17 cellular contexts compared by ENCODE assay signal in the genomic region with DNA sequence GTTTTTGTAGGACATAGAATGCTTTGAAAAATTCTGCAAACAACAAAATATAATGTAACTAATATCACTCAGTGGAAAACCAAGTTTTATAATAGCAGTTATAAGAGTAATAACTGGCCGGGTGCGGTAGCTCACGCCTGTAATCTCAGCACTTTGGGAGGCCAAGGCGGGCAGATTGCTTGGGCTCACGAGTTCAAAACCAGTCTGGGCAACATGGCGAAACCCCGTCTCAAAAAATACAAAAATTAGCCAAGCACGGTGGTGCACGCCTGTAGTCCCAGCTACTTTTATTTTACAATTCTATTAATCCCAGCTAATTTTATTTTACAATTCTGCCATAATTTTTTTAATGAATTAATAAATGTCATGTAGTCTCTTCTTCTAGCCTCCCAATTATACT. TPM values are rescaled to one million over a fixed set of nuclear protein-coding genes. Genes with fewer than 3 reads are reported as not detected.
DNase-seq lines count a peak whose midpoint lies in the region; ATAC-seq, FAIRE-seq and TF ChIP-seq lines count a peak whose summit lies in the region.
"Had no signal": no experiment of that assay in that cellular context is flagged by ENCODE, and none has a peak within 500 bp of the region (broad histone marks: within the 10 kb centered on the region; RNA-seq: fewer than 3 reads in every experiment).

No MANE protein-coding gene starts in this region.

- peak overlapping the region; percentile 89 for H3K4me3 Mint-ChIP-seq in stimulated activated naive CD8-positive, alpha-beta T cell treated with anti-CD3 and anti-CD28 coated beads, Interleukin-15, Interleukin-2, amounts not matched to agents 100 ng/mL and 50 ng/mL, for 24 hours
- H3K4me3 Mint-ChIP-seq in T-cell: peak overlapping the region; percentile 86 to 91 (median 89)

- TF ChIP-seq EP300 in HepG2 (IDR thresholded peaks at IDR 0.05; ENCODE audit: low read depth in 2 of 2, low read length in 2 of 2) (no peak), HepG2 (CRISPR knock-in tag; IDR thresholded peaks at IDR 0.05; ENCODE audit: borderline replicate concordance) (no peak)

- H3K36me3 Mint-ChIP-seq in stimulated activated naive CD8-positive, alpha-beta T cell treated with anti-CD3 and anti-CD28 coated beads, Interleukin-15, Interleukin-2, amounts not matched to agents 100 ng/mL and 50 ng/mL, for 24 hours (ENCODE audit: low read depth): peaks cover 12% of the 10 kb centered on the region
- H3K36me3 Mint-ChIP-seq in T-cell: peaks cover 5% of the 10 kb centered on the region

- POLR2A ChIA-PET in T-cell (lab: Charles Lee) (interaction anchor here (0.6 to 4.4 kb wide), 10 partner anchors 11 to 47 kb away, joined by 3 to 98 read pairs (median 12); no protein-coding TSS in a partner anchor), HepG2 (lab: Yijun Ruan, JAX) (interaction anchor here (1.2 to 3.7 kb wide), 3 partner anchors 15 to 43 kb away, joined by 3 to 35 read pairs (median 12); no protein-coding TSS in a partner anchor)

- in situ Hi-C loops in HepG2 (cut with HindIII; ENCODE audit: extremely low pct_ligation_motif_present, low pct_unique_long_range_greater_than_20kb): no loop called here

- CTCF ChIA-PET in T-cell (lab: Charles Lee): interaction anchor here in 1 of 2 donors (0.6 to 0.8 kb wide), 3 partner anchors 26 to 194 kb away, joined by 3 to 4 read pairs (median 3); no protein-coding TSS in a partner anchor
- CTCF ChIA-PET in HepG2 (lab: Yijun Ruan, JAX; ENCODE audit: low intra/inter-chr PET ratio, low total read pairs): no interaction called here

- no TSS peak for BruUV-seq in HepG2 (replicated peaks; lab: Mats Ljungman, UMichigan)

- H3K4me2 ChIP-seq in HepG2 (ENCODE audit: low read depth, low read length): peak overlapping the region; percentile 74

- H3K27me3 ChIP-seq in HepG2 (ENCODE audit: control insufficient read depth in 1 of 2, insufficient read depth in 2 of 2, low read length in 2 of 2): no peaks in the 10 kb centered on the region; a peak in 1 of 5 replicates
- H3K27me3 ChIP-seq: BE2C had no signal

- TF ChIP-seq RAD21 in HepG2 (CRISPR knock-in tag; IDR thresholded peaks at IDR 0.05): no peak

- no peaks in the 10 kb centered on the region for H4K20me1 ChIP-seq in HepG2 (ENCODE audit: insufficient read depth, low read length)

- H3K27ac Mint-ChIP-seq in stimulated activated naive CD8-positive, alpha-beta T cell treated with anti-CD3 and anti-CD28 coated beads, Interleukin-15, Interleukin-2, amounts not matched to agents 100 ng/mL and 50 ng/mL, for 24 hours: peak overlapping the region; percentile 87
- H3K27ac Mint-ChIP-seq in T-cell: peak overlapping the region; percentile 86 to 90

- H3K4me1 Mint-ChIP-seq in stimulated activated naive CD8-positive, alpha-beta T cell treated with anti-CD3 and anti-CD28 coated beads, Interleukin-15, Interleukin-2, amounts not matched to agents 100 ng/mL and 50 ng/mL, for 24 hours (ENCODE audit: low read depth): peaks cover 68% of the 10 kb centered on the region
- H3K4me1 Mint-ChIP-seq in T-cell: peaks cover 46 to 56% (median 56%) of the 10 kb centered on the region in 3 donors

- peaks cover 68% of the 10 kb centered on the region for H3K79me2 ChIP-seq in HepG2 (ENCODE audit: insufficient read depth, low read length)

- H3K4me3 ChIP-seq in HepG2 (replicated peaks in 1 of 3; ENCODE audit: insufficient read depth in 1 of 3, low read depth in 2 of 3, low read length in 3 of 3): peak overlapping the region; percentile 80 to 98 (median 88)

- 73% methylated on average over 9 of the region's 9 CpGs for WGBS in HepG2 (ENCODE audit: low lambda C conversion rate)

- FAIRE-seq in HepG2 (lab: Jason Lieb, UNC): no peak
- FAIRE-seq: H1 had no signal

- no peak for DNase-seq in stimulated activated naive CD8-positive, alpha-beta T cell treated with anti-CD3 and anti-CD28 coated beads, Interleukin-15, Interleukin-2, amounts not matched to agents 100 U/mL and 50 U/mL, for 24 hours
- DNase-seq in T-cell: no peak
- no peak for DNase-seq in HepG2 (ENCODE audit: low spot score)
- DNase-seq in NCI-H526 (lab: John Stamatoyannopoulos, UW): no peak
- no peak for DNase-seq in NCI-H187 (lab: John Stamatoyannopoulos, UW)
- DNase-seq: activated CD4-positive, alpha-beta T cell treated with anti-CD3 and anti-CD28 coated beads for 48 hours; aorta; BE2C; effector CD8-positive, alpha-beta T cell; NCI-H146; NCI-H82; stimulated activated CD8-positive, alpha-beta memory T cell treated with anti-CD3 and anti-CD28 coated beads, Interleukin-4, amount 100 ng/mL, for 48 hours had no signal

- no peak for TF ChIP-seq CTCF in HepG2 (CRISPR knock-in tag; IDR thresholded peaks at IDR 0.05)

- ATAC-seq in stimulated activated naive CD8-positive, alpha-beta T cell treated with anti-CD3 and anti-CD28 coated beads, Interleukin-15, Interleukin-2, amounts not matched to agents 100 U/mL and 50 U/mL, for 24 hours: no peak
- no peak for ATAC-seq in T-cell (replicated peaks in 1 of 4)
- no peak for ATAC-seq in HepG2
- no peak for ATAC-seq in HG02798 (IDR thresholded peaks at IDR 0.05; ENCODE audit: poor library complexity, unreplicated experiment)
- ATAC-seq in GM19328 (IDR thresholded peaks at IDR 0.05; ENCODE audit: unreplicated experiment): no peak
- ATAC-seq: SK-N-SH treated with all-trans-retinoic acid at 6 μM for 48 hours had no signal

- no peaks in the 10 kb centered on the region for H3K9me3 ChIP-seq in HepG2 (ENCODE audit: low read length)
- H3K9me3 ChIP-seq: BE2C had no signal

- TF ChIP-seq POLR2A in HepG2 (IDR thresholded peaks at IDR 0.05; ENCODE audit: insufficient read depth in 1 of 2, low read depth in 2 of 2, low read length in 2 of 2): no peak

- H3K27ac ChIP-seq in HepG2 (ENCODE audit: extremely low read length, insufficient read depth, low read length): peak overlapping the region; percentile 87

- intact Hi-C loops in HepG2 (cut with micrococcal nuclease; ENCODE audit: unreplicated experiment): no loop called here

- peaks cover 53% of the 10 kb centered on the region for H3K4me1 ChIP-seq in HepG2 (ENCODE audit: insufficient read depth, low read length)
- H3K4me1 ChIP-seq: BE2C had no signal

- H3K36me3 ChIP-seq in HepG2 (replicated peaks in 1 of 2; ENCODE audit: control insufficient read depth in 1 of 2, insufficient read depth in 2 of 2, low read length in 2 of 2): peaks cover 1 to 2% of the 10 kb centered on the region in 2 experiments; a peak in 1 of 5 replicates
- H3K36me3 ChIP-seq: BE2C had no signal

- no peak overlapping the region for H2AFZ ChIP-seq in HepG2 (ENCODE audit: low read length)

- no peaks in the 10 kb centered on the region for H3K9me3 Mint-ChIP-seq in stimulated activated naive CD8-positive, alpha-beta T cell treated with anti-CD3 and anti-CD28 coated beads, Interleukin-15, Interleukin-2, amounts not matched to agents 100 ng/mL and 50 ng/mL, for 24 hours
- no peaks in the 10 kb centered on the region for H3K9me3 Mint-ChIP-seq in T-cell

- no peaks in the 10 kb centered on the region for H3K27me3 Mint-ChIP-seq in stimulated activated naive CD8-positive, alpha-beta T cell treated with anti-CD3 and anti-CD28 coated beads, Interleukin-15, Interleukin-2, amounts not matched to agents 100 ng/mL and 50 ng/mL, for 24 hours
- no peaks in the 10 kb centered on the region for H3K27me3 Mint-ChIP-seq in T-cell

- peak overlapping the region; percentile 94; the same call in 1 of the 2 replicates for H3K9ac ChIP-seq in HepG2 (ENCODE audit: insufficient read depth, low read depth, low read length)

TF ChIP-seq in HepG2, 621 proteins besides CTCF, POLR2A, EP300 and RAD21:
- TF ChIP-seq ELF4 (CRISPR knock-in tag; IDR thresholded peaks at IDR 0.05; ENCODE audit: borderline replicate concordance) (0 out of 2 replicates have a peak, but pooled peaks have one; percentile 25), ZNF17 (CRISPR knock-in tag; IDR thresholded peaks at IDR 0.05) (no peak), ZFY (CRISPR knock-in tag; IDR thresholded peaks at IDR 0.05) (0 out of 2 replicates have a peak, but pooled peaks have one; percentile 24), ZBTB38 (CRISPR knock-in tag; IDR thresholded peaks at IDR 0.05) (peak; percentile 88)

RNA-seq across cellular contexts. Expression of gene DENND4A, which starts 2.3 kb away (rescaled TPM):
- 10 to 100 TPM; 49.7 to 76.3 (median 57.1) TPM for total RNA-seq in T-cell
- 13.2 and 21.1 TPM in 2 replicates for total RNA-seq in HepG2 (2016; rRNA removed; fragmentation: Illumina TruSeq; extraction: Trizol)
- total RNA-seq in HepG2 (2016; cell fraction: cytosol; rRNA removed; fragmentation: Illumina TruSeq; extraction: Trizol; ENCODE audit: low read depth): 20.3 and 21.2 TPM in 2 replicates
- 13.1 and 20.9 TPM in 2 replicates for total RNA-seq in HepG2 (2016; cell fraction: insoluble cytoplasmic fraction; rRNA removed; fragmentation: Illumina TruSeq; extraction: Trizol)
- 19.6 and 22.0 TPM in 2 replicates for total RNA-seq in HepG2 (2016; cell fraction: membrane; rRNA removed; fragmentation: Illumina TruSeq; extraction: Trizol)
- 20.2 and 25.3 TPM in 2 replicates for total RNA-seq in HepG2 (2016; cell fraction: nucleus; rRNA removed; fragmentation: Illumina TruSeq; extraction: Trizol)
- polyA plus RNA-seq in HepG2 (2011; rRNA removed): 18.6 TPM in 2 replicates
- 7.0 and 12.3 TPM in 2 replicates for polyA plus RNA-seq in HepG2 (2011; cell fraction: cytosol; rRNA removed)
- polyA plus RNA-seq in HepG2 (2011; cell fraction: nucleus; rRNA removed): 15.7 and 19.7 TPM in 2 replicates
- 16.4 and 19.5 TPM in 2 replicates for polyA plus RNA-seq in HepG2 (2012)
- polyA plus RNA-seq in HepG2 (2016; cell fraction: cytosol; fragmentation: Illumina TruSeq; extraction: Trizol; ENCODE audit: low read depth): 0.40 and 0.54 TPM in 2 replicates
- 13.2 and 15.0 TPM in 2 replicates for polyA plus RNA-seq in HepG2 (2016; cell fraction: insoluble cytoplasmic fraction; fragmentation: Illumina TruSeq; extraction: Trizol; ENCODE audit: low read depth)
- 1.5 and 1.9 TPM in 2 replicates for polyA plus RNA-seq in HepG2 (2016; cell fraction: membrane; fragmentation: Illumina TruSeq; extraction: Trizol; ENCODE audit: low read depth)
- polyA plus RNA-seq in HepG2 (2016; cell fraction: nucleus; fragmentation: Illumina TruSeq; extraction: Trizol; ENCODE audit: insufficient read depth, low read depth): 14.0 and 18.1 TPM in 2 replicates
- polyA minus RNA-seq in HepG2 (2011; rRNA and poly(A)+ RNA removed; ENCODE audit: low replicate concordance): 46.4 and 72.7 TPM in 2 replicates
- 30.8 and 43.0 TPM in 2 replicates for polyA minus RNA-seq in HepG2 (2011; cell fraction: cytosol; rRNA and poly(A)+ RNA removed)
- 186 and 219 TPM in 2 replicates for polyA minus RNA-seq in HepG2 (2011; cell fraction: nucleus; rRNA and poly(A)+ RNA removed)
